3 cellular contexts compared by ENCODE assay signal in genomic region chr1:71587961-71588360, GRCh38.
TF ChIP-seq lines count a peak whose summit lies in the region.

No MANE protein-coding gene starts in this region.

TF ChIP-seq in liver, 16 proteins besides CTCF, POLR2A, EP300 and RAD21 (continued from another document):
- TF ChIP-seq ZBTB33 (IDR thresholded peaks at IDR 0.05) = no peak

TF ChIP-seq in HepG2, 621 proteins besides CTCF, POLR2A, EP300 and RAD21 (continued from another document):
- no peak for TF ChIP-seq TERF1 (CRISPR knock-in tag; IDR thresholded peaks at IDR 0.05)
- no peak for TF ChIP-seq ZNF326 (CRISPR knock-in tag; IDR thresholded peaks at IDR 0.05; ENCODE audit: borderline replicate concordance)
- no peak for TF ChIP-seq ZNF343 (CRISPR knock-in tag; IDR thresholded peaks at IDR 0.05)
- no peak for TF ChIP-seq MXI1 (IDR thresholded peaks at IDR 0.05; ENCODE audit: borderline replicate concordance, low read depth, low read length)
- no peak for TF ChIP-seq CBX5 (CRISPR knock-in tag; IDR thresholded peaks at IDR 0.05; ENCODE audit: borderline replicate concordance)
- no peak for TF ChIP-seq ZNF841 (CRISPR knock-in tag; IDR thresholded peaks at IDR 0.05; ENCODE audit: borderline replicate concordance)
- no peak for TF ChIP-seq ZNF768 (CRISPR knock-in tag; IDR thresholded peaks at IDR 0.05)
- TF ChIP-seq ZNF770 (CRISPR knock-in tag; IDR thresholded peaks at IDR 0.05) = no peak

TF ChIP-seq in WTC11, 78 proteins besides CTCF, POLR2A, EP300 and RAD21 (continued from another document):
- TF ChIP-seq STAT6 (CRISPR knock-in tag; conservative IDR thresholded peaks at IDR 0.05; ENCODE audit: low read depth) = no peak
- no peak for TF ChIP-seq TP53 (CRISPR knock-in tag; IDR thresholded peaks at IDR 0.05)
- TF ChIP-seq ZNF232 (CRISPR knock-in tag; IDR thresholded peaks at IDR 0.05) = no peak
- TF ChIP-seq NFYB (CRISPR knock-in tag; conservative IDR thresholded peaks at IDR 0.05; ENCODE audit: low read depth) = no peak
- no peak for TF ChIP-seq FOXP4 (CRISPR knock-in tag; IDR thresholded peaks at IDR 0.05)
- TF ChIP-seq ZMAT4 (CRISPR knock-in tag; IDR thresholded peaks at IDR 0.05) = no peak
- no peak for TF ChIP-seq GTF2I (CRISPR knock-in tag; conservative IDR thresholded peaks at IDR 0.05)
- TF ChIP-seq ESRRA (CRISPR knock-in tag; IDR thresholded peaks at IDR 0.05; ENCODE audit: borderline replicate concordance) = no peak
- TF ChIP-seq SMAD4 (CRISPR knock-in tag; IDR thresholded peaks at IDR 0.05) = no peak
- TF ChIP-seq ZNF263 (CRISPR knock-in tag; IDR thresholded peaks at IDR 0.05; ENCODE audit: low read depth) = no peak
- no peak for TF ChIP-seq FOXK1 (CRISPR knock-in tag; IDR thresholded peaks at IDR 0.05)
- TF ChIP-seq JAZF1 (CRISPR knock-in tag; IDR thresholded peaks at IDR 0.05) = no peak
- no peak for TF ChIP-seq CREM (CRISPR knock-in tag; IDR thresholded peaks at IDR 0.05)
- TF ChIP-seq MLX (CRISPR knock-in tag; IDR thresholded peaks at IDR 0.05) = no peak
- TF ChIP-seq ZNF512 (CRISPR knock-in tag; IDR thresholded peaks at IDR 0.05; ENCODE audit: borderline replicate concordance) = no peak
- TF ChIP-seq KAT7 (CRISPR knock-in tag; IDR thresholded peaks at IDR 0.05; ENCODE audit: borderline replicate concordance) = no peak
- TF ChIP-seq ZNF219 (CRISPR knock-in tag; IDR thresholded peaks at IDR 0.05; ENCODE audit: borderline replicate concordance) = no peak
